Comparison of ENCODE assay signal across 16 cellular contexts in the genomic region with DNA sequence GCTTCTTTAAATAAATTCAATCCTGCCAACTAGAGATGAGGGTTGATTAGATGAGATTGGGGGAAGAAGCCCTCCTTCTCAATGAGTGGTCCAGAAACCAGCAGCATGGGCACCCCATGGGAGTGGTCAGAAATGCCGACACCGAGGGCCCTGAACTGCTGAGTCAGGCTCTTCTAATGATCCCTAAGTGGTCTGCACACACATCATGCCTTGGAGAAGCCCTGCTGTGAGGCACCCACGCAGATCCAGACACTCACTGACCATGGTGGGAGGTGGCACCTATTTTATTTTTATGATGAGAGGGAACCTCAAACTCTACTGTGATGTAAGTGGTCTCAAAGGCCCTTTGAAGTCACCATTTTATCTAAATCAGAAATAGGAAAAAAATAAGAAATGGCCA.
DNase-seq lines count a peak whose midpoint lies in the region; ATAC-seq and TF ChIP-seq lines count a peak whose summit lies in the region.
"Had no signal": no experiment of that assay in that cellular context is flagged by ENCODE, and none has a peak within 500 bp of the region (broad histone marks: within the 10 kb centered on the region; RNA-seq: fewer than 3 reads in every experiment).

No MANE protein-coding gene starts in this region.

- peak overlapping the region; percentile 60 for H3K27ac ChIP-seq in mesodermal cell (ENCODE audit: low read depth, low read length, severe bottlenecking)
- peak overlapping the region; percentile 65 to 83 (median 80) for H3K27ac ChIP-seq in upper lobe of left lung

- no peak overlapping the region for H3K4me3 Mint-ChIP-seq in brain
- H3K4me3 Mint-ChIP-seq in activated naive CD8-positive, alpha-beta T cell treated with anti-CD3 and anti-CD28 coated beads for 36 hours: no peak overlapping the region
- H3K4me3 Mint-ChIP-seq: activated CD4-positive, alpha-beta T cell treated with anti-CD3 and anti-CD28 coated beads, Interleukin-2, amount 10 ng/mL, durations not matched to agents 7 days and 5 days; activated T-cell treated with anti-CD3 and anti-CD28 coated beads, Interleukin-2, amount 50 U/mL, for 72 hours; H9 had no signal

- ATAC-seq in upper lobe of left lung (ENCODE audit: low FRiP score in 2 of 2) (peak in 1 of 2 donors; percentile 31), GM21529 (IDR thresholded peaks at IDR 0.05; ENCODE audit: unreplicated experiment) (no peak)
- ATAC-seq: activated T-cell treated with anti-CD3 and anti-CD28 coated beads, Interleukin-2, amount 50 U/mL, for 72 hours had no signal

- H3K36me3 ChIP-seq in mesodermal cell (ENCODE audit: control insufficient read depth, insufficient read depth, low read length): no peaks in the 10 kb centered on the region
- no peaks in the 10 kb centered on the region for H3K36me3 ChIP-seq in upper lobe of left lung

- DNase-seq in NCI-H510A treated with DMSO at 0.1 percent for 48 hours (lab: John Stamatoyannopoulos, UW) (peak; percentile 4), NCI-H510A (lab: John Stamatoyannopoulos, UW) (no peak), upper lobe of left lung (peak in 1 of 2 donors; percentile 32), NCI-H2029 treated with DMSO at 0.1 percent for 48 hours (lab: John Stamatoyannopoulos, UW) (no peak)
- DNase-seq in activated naive CD8-positive, alpha-beta T cell treated with anti-CD3 and anti-CD28 coated beads for 36 hours: no peak
- DNase-seq: 8988T; activated CD4-positive, alpha-beta T cell treated with anti-CD3 and anti-CD28 coated beads, Interleukin-2, amount 10 ng/mL, durations not matched to agents 7 days and 5 days; activated T-cell treated with anti-CD3 and anti-CD28 coated beads, Interleukin-2, amount 50 U/mL, for 72 hours; cortex of kidney; H9; NCI-H1694; NCI-H69; posterior cingulate gyrus had no signal

- no peak for TF ChIP-seq CTCF in brain (conservative IDR thresholded peaks at IDR 0.05)
- no peak for TF ChIP-seq CTCF in upper lobe of left lung (IDR thresholded peaks at IDR 0.05)

- no peak for TF ChIP-seq EP300 in upper lobe of left lung (IDR thresholded peaks at IDR 0.05)

- no peaks in the 10 kb centered on the region for H3K36me3 Mint-ChIP-seq in brain
- no peaks in the 10 kb centered on the region for H3K36me3 Mint-ChIP-seq in activated naive CD8-positive, alpha-beta T cell treated with anti-CD3 and anti-CD28 coated beads for 36 hours

- WGBS in mesodermal cell (ENCODE audit: insufficient coverage in 2 of 2), 2 experiments: 93 to 100% methylated on average over 2 to 3 of the region's 3 CpGs
- 51 to 60% methylated on average over 3 of the region's 3 CpGs for WGBS in upper lobe of left lung, 2 donors

- H3K9me3 Mint-ChIP-seq in brain: peaks cover 3 to 12% (median 7%) of the 10 kb centered on the region in 5 experiments
- H3K9me3 Mint-ChIP-seq in activated naive CD8-positive, alpha-beta T cell treated with anti-CD3 and anti-CD28 coated beads for 36 hours: no peaks in the 10 kb centered on the region
- H3K9me3 Mint-ChIP-seq: activated CD4-positive, alpha-beta T cell treated with anti-CD3 and anti-CD28 coated beads, Interleukin-2, amount 10 ng/mL, durations not matched to agents 7 days and 5 days; activated T-cell treated with anti-CD3 and anti-CD28 coated beads, Interleukin-2, amount 50 U/mL, for 72 hours had no signal

- no peaks in the 10 kb centered on the region for H3K27me3 ChIP-seq in upper lobe of left lung

- no peak overlapping the region for H3K4me3 ChIP-seq in mesodermal cell (ENCODE audit: extremely low read depth, insufficient read depth, low read length, poor library complexity, severe bottlenecking)
- no peak overlapping the region for H3K4me3 ChIP-seq in upper lobe of left lung

- peaks cover 29% of the 10 kb centered on the region for H3K4me1 Mint-ChIP-seq in brain
- peaks cover 1% of the 10 kb centered on the region for H3K4me1 Mint-ChIP-seq in activated naive CD8-positive, alpha-beta T cell treated with anti-CD3 and anti-CD28 coated beads for 36 hours

- peak overlapping the region; percentile 13 to 93 (median 59) for H3K27ac Mint-ChIP-seq in brain
- H3K27ac Mint-ChIP-seq in activated naive CD8-positive, alpha-beta T cell treated with anti-CD3 and anti-CD28 coated beads for 36 hours: no peak overlapping the region
- H3K27ac Mint-ChIP-seq: activated CD4-positive, alpha-beta T cell treated with anti-CD3 and anti-CD28 coated beads, Interleukin-2, amount 10 ng/mL, durations not matched to agents 7 days and 5 days; activated T-cell treated with anti-CD3 and anti-CD28 coated beads, Interleukin-2, amount 50 U/mL, for 72 hours had no signal

- no peak for TF ChIP-seq POLR2A in upper lobe of left lung (IDR thresholded peaks at IDR 0.05)

- no peaks in the 10 kb centered on the region for H3K27me3 Mint-ChIP-seq in brain
- H3K27me3 Mint-ChIP-seq in activated naive CD8-positive, alpha-beta T cell treated with anti-CD3 and anti-CD28 coated beads for 36 hours: no peaks in the 10 kb centered on the region
- H3K27me3 Mint-ChIP-seq: activated CD4-positive, alpha-beta T cell treated with anti-CD3 and anti-CD28 coated beads, Interleukin-2, amount 10 ng/mL, durations not matched to agents 7 days and 5 days had no signal

- peaks cover 15% of the 10 kb centered on the region for H3K4me1 ChIP-seq in mesodermal cell (ENCODE audit: control insufficient read depth, insufficient read depth, low read length, poor library complexity, severe bottlenecking)
- H3K4me1 ChIP-seq in upper lobe of left lung: peaks cover 10 to 22% (median 13%) of the 10 kb centered on the region in 4 donors

- H3K9me3 ChIP-seq in mesodermal cell (ENCODE audit: control insufficient read depth, low read length): peaks cover 3% of the 10 kb centered on the region
- H3K9me3 ChIP-seq in upper lobe of left lung: no peaks in the 10 kb centered on the region
